In the genomic region with DNA sequence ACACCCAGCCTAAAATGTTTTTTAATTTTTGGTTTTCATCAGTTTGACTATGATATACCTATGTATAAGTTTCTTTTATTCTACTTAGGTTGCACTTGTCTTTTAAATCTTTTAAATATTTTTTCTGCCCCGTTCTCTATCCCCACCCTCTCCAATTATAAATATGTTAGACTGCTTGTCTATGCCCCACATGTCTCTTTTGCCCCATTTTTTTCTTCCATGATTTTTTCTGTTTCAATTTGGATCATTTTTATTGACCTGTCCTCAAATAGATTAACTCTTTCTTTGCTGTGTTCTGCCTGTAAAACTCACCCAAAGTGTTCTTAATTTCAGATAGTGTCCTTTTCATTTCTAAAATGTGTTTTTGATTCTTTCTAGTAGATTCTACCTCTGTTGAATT, we compare ENCODE assay signal across 3 cellular contexts.
"Had no signal": no experiment of that assay in that cellular context is flagged by ENCODE, and none has a peak within 500 bp of the region (broad histone marks: within the 10 kb centered on the region; RNA-seq: fewer than 3 reads in every experiment).

No MANE protein-coding gene starts in this region.

- H3K4me3 ChIP-seq: GM12878 had no signal

- DNase-seq: GDM1, GF-D8 had no signal

- ATAC-seq: GM12878 had no signal
